ENCODE assay signal across 1 cellular context in genomic region chr5:83924891-83925290, GRCh38.
TF ChIP-seq lines count a peak whose summit lies in the region.

No MANE protein-coding gene starts in this region.

TF ChIP-seq in IMR-90, 13 proteins besides CTCF, POLR2A, EP300 and RAD21 (continued from another document):
- no peak for TF ChIP-seq MXI1 (IDR thresholded peaks at IDR 0.05; ENCODE audit: borderline replicate concordance, low read depth, low read length)
